Comparison of ENCODE assay signal across 16 cellular contexts in the genomic region with DNA sequence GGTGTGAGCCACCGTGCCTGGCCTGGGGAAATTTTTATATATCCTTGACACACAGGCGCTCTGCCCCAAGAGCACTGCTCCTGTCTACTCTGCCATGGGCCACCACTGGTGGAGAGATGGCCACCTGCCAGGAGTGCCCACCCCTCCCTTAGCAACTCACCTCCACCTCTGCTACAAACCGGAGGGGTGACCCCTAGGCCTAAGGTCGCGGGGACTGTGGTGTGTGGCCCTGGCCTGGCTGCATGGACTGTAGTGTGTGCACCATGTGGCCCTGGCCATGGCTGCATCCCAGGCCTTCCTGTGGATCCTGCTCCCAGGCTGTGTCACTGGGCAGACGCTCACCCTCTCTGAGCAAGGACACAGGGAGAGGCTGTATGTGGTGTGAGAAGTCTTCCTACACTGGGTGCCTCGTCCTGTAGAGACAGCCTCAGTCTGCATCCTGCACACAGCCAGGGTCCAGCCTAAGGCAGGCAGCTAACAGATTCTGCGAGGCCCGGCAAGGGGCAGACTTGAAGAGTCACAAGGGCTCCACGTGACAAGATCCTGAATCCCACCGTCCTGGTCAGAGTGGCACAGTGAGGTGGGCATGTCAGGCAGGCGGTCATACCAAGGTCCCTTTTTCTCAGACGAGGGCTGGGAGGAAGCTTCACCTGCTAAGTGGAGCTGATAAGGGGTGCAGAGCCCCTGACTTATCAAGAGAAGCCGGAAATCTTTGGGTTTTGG. TPM values are rescaled to one million over a fixed set of nuclear protein-coding genes. Genes with fewer than 3 reads are reported as not detected.
DNase-seq lines count a peak whose midpoint lies in the region; ATAC-seq, FAIRE-seq and TF ChIP-seq lines count a peak whose summit lies in the region.
"Had no signal": no experiment of that assay in that cellular context is flagged by ENCODE, and none has a peak within 500 bp of the region (broad histone marks: within the 10 kb centered on the region; RNA-seq: fewer than 3 reads in every experiment).

No MANE protein-coding gene starts in this region.

- peak; percentile 53 for DNase-seq in Right ventricle myocardium inferior (ENCODE audit: missing footprints)
- no peak for DNase-seq in right atrium auricular region (ENCODE audit: low spot score)
- peak; percentile 53 for DNase-seq in activated CD8-positive, alpha-beta memory T cell treated with anti-CD3 and anti-CD28 coated beads, Interleukin-2, amount 50 U/mL, for 48 hours
- peak in 2 of 3 donors; percentile 47 to 56 for DNase-seq in right lobe of liver
- peak; percentile 41 for DNase-seq in ureter (ENCODE audit: low spot score)
- no peak for DNase-seq in brain microvascular endothelial cell
- no peak for DNase-seq in frontal cortex (ENCODE audit: low spot score in 2 of 2)
- DNase-seq in urothelium cell line (ENCODE audit: low spot score), result no peak
- DNase-seq: activated T-cell treated with anti-CD3 and anti-CD28 coated beads, Interleukin-2, amount 50 U/mL, for 48 hours; DMS153; NCI-H1694; NCI-H526 treated with DMSO at 0.1 percent for 48 hours; occipital lobe; SHP77 treated with DMSO at 0.1 percent for 48 hours had no signal

- H3K27me3 ChIP-seq in right atrium auricular region, result no peaks in the 10 kb centered on the region
- no peaks in the 10 kb centered on the region for H3K27me3 ChIP-seq in right lobe of liver
- no peaks in the 10 kb centered on the region for H3K27me3 ChIP-seq in brain microvascular endothelial cell (replicated peaks)
- H3K27me3 ChIP-seq: body of pancreas had no signal

- in situ Hi-C loops in brain microvascular endothelial cell (cut with HindIII; ENCODE audit: low pct_ligation_motif_present, low sequenced_read_pairs), result no loop called here

- 53% methylated on average over 3 of the region's 14 CpGs for whole genome bisulfite sequencing in right lobe of liver (ENCODE audit: insufficient coverage, low coverage, low lambda C conversion rate, missing lambda C conversion rate)

- peaks cover 43% of the 10 kb centered on the region for H3K36me3 ChIP-seq in right atrium auricular region
- H3K36me3 ChIP-seq in right lobe of liver, result peaks cover 0 to 46% (median 10%) of the 10 kb centered on the region in 4 donors
- peaks cover 3% of the 10 kb centered on the region for H3K36me3 ChIP-seq in brain microvascular endothelial cell (replicated peaks)

- no peaks in the 10 kb centered on the region for H3K9me3 ChIP-seq in right atrium auricular region
- no peaks in the 10 kb centered on the region for H3K9me3 ChIP-seq in right lobe of liver
- H3K9me3 ChIP-seq: body of pancreas had no signal

- TF ChIP-seq POLR2A in right lobe of liver (IDR thresholded peaks at IDR 0.05), result no peak

- FAIRE-seq in frontal cortex (lab: Jason Lieb, UNC) (no peak), urothelium cell line (lab: Jason Lieb, UNC) (no peak)

- H3K4me1 ChIP-seq in right atrium auricular region, result peaks cover 0 to 50% of the 10 kb centered on the region in 2 donors
- peaks cover 0 to 20% (median 3%) of the 10 kb centered on the region in 4 donors for H3K4me1 ChIP-seq in right lobe of liver

- TF ChIP-seq CTCF in right atrium auricular region (IDR thresholded peaks at IDR 0.05) (no peak), right lobe of liver (IDR thresholded peaks at IDR 0.05) (no peak), brain microvascular endothelial cell (IDR thresholded peaks at IDR 0.05; ENCODE audit: low read depth, low read length, missing control alignments) (no peak)

- H3K27ac ChIP-seq in right atrium auricular region (no peak overlapping the region), right lobe of liver (no peak overlapping the region), brain microvascular endothelial cell (no peak overlapping the region)
- H3K27ac ChIP-seq: body of pancreas, VCaP had no signal

- H3K4me3 ChIP-seq in right atrium auricular region (no peak overlapping the region), right lobe of liver (no peak overlapping the region), brain microvascular endothelial cell (ENCODE audit: low read depth, low read length) (no peak overlapping the region)
- H3K4me3 ChIP-seq: body of pancreas had no signal

- intact Hi-C loops in Right ventricle myocardium inferior (cut with DNase I) (no loop called here), right lobe of liver (cut with DNase I) (no loop called here)

- no peak for ATAC-seq in Right ventricle myocardium inferior
- ATAC-seq in right lobe of liver, result no peak
- ATAC-seq: body of pancreas had no signal

RNA-seq across cellular contexts. Expression of a gene that starts 10.3 kb away (rescaled TPM):
- 55.5 TPM for total RNA-seq in Right ventricle myocardium inferior
- total RNA-seq in right atrium auricular region, result 10 to 100 TPM; 65.5 to 89.4 TPM
- 100 to 1,000 TPM in 1 of 6 experiments, 10 to 100 TPM in 5; 35.6 to 103 (median 65.1) TPM for total RNA-seq in right lobe of liver
- 32.1 TPM for total RNA-seq in ureter
- 2.9 TPM for total RNA-seq in frontal cortex

RNA-seq across cellular contexts. Expression of a gene that starts 27.7 kb away (rescaled TPM):
- total RNA-seq in Right ventricle myocardium inferior (27.1 TPM), right atrium auricular region (10 to 100 TPM; 21.2 to 46.8 TPM), right lobe of liver (10 to 100 TPM in 3 of 6 experiments, 1 to 10 TPM in 3; 6.3 to 31.7 (median 12.1) TPM), ureter (31.3 TPM), frontal cortex (14.3 TPM)

Comparison
In these comparisons a context has a peak if more than half of its experiments do, and no peak if none do; other contexts are left out.
1. DNase-seq: peak in Right ventricle myocardium inferior (single experiment), activated CD8-positive, alpha-beta memory T cell treated with anti-CD3 and anti-CD28 coated beads, Interleukin-2, amount 50 U/mL, for 48 hours (single experiment), right lobe of liver (2 of 3) and ureter (single experiment); none in right atrium auricular region (single experiment), brain microvascular endothelial cell (single experiment), frontal cortex (0 of 2) and urothelium cell line (single experiment).